ENCODE assay signal across 10 cellular contexts in genomic region chr17:47615766-47616424, GRCh38. TPM values are rescaled to one million over a fixed set of nuclear protein-coding genes. Genes with fewer than 3 reads are reported as not detected.
DNase-seq lines count a peak whose midpoint lies in the region; ATAC-seq and TF ChIP-seq lines count a peak whose summit lies in the region.
"Had no signal": no experiment of that assay in that cellular context is flagged by ENCODE, and none has a peak within 500 bp of the region (broad histone marks: within the 10 kb centered on the region; RNA-seq: fewer than 3 reads in every experiment).

No MANE protein-coding gene starts in this region.

- H3K4me1 Mint-ChIP-seq in activated naive CD8-positive, alpha-beta T cell treated with anti-CD3 and anti-CD28 coated beads, Interleukin-2, amount 10 ng/mL, durations not matched to agents 7 days and 5 days: peaks cover 15% of the 10 kb centered on the region
- peaks cover 19% of the 10 kb centered on the region for H3K4me1 Mint-ChIP-seq in activated naive CD8-positive, alpha-beta T cell treated with anti-CD3 and anti-CD28 coated beads, Interleukin-2, amount 50 U/mL, for 24 hours
- peaks cover 11% of the 10 kb centered on the region for H3K4me1 Mint-ChIP-seq in activated CD8-positive, alpha-beta T cell treated with anti-CD3 and anti-CD28 coated beads, Interleukin-2, amount 10 ng/mL, durations not matched to agents 7 days and 5 days (ENCODE audit: low read depth)

- H3K9me3 ChIP-seq in right atrium auricular region: no peaks in the 10 kb centered on the region
- no peaks in the 10 kb centered on the region for H3K9me3 ChIP-seq in spleen

- POLR2A ChIA-PET in activated naive CD8-positive, alpha-beta T cell treated with anti-CD3 and anti-CD28 coated beads, Interleukin-2, amount 10 ng/mL, durations not matched to agents 7 days and 5 days (lab: Charles Lee): interaction anchor here (1.0 kb wide), 1 partner anchor 33 kb away, joined by 3 read pairs; no protein-coding TSS in a partner anchor
- POLR2A ChIA-PET in activated CD8-positive, alpha-beta T cell treated with anti-CD3 and anti-CD28 coated beads, Interleukin-2, amount 10 ng/mL, durations not matched to agents 7 days and 5 days (lab: Charles Lee): interaction anchor here (0.6 kb wide), 1 partner anchor 630 kb away, joined by 3 read pairs; no protein-coding TSS in a partner anchor

- peaks cover 62% of the 10 kb centered on the region for H3K36me3 ChIP-seq in right atrium auricular region
- peaks cover 0 to 100% (median 72%) of the 10 kb centered on the region in 6 donors for H3K36me3 ChIP-seq in spleen

- H3K27ac ChIP-seq in right atrium auricular region: no peak overlapping the region
- peak overlapping the region in 1 of 8 donors; percentile 26 for H3K27ac ChIP-seq in spleen

- no peak for DNase-seq in activated naive CD8-positive, alpha-beta T cell treated with anti-CD3 and anti-CD28 coated beads, Interleukin-2, amount 10 ng/mL, durations not matched to agents 7 days and 5 days
- no peak for DNase-seq in activated naive CD8-positive, alpha-beta T cell treated with anti-CD3 and anti-CD28 coated beads, Interleukin-2, amount 50 U/mL, for 24 hours
- DNase-seq in NCI-H1930 (lab: John Stamatoyannopoulos, UW): peak; percentile 16 to 42
- DNase-seq in activated CD8-positive, alpha-beta T cell treated with anti-CD3 and anti-CD28 coated beads, Interleukin-2, amount 10 ng/mL, durations not matched to agents 7 days and 5 days: no peak
- no peak for DNase-seq in right atrium auricular region (ENCODE audit: low spot score)
- DNase-seq in spleen: no peak
- DNase-seq in stimulated activated CD8-positive, alpha-beta memory T cell treated with anti-CD3 and anti-CD28 coated beads, Interleukin-4, amount 100 ng/mL, for 48 hours: no peak

- H3K4me3 Mint-ChIP-seq in activated naive CD8-positive, alpha-beta T cell treated with anti-CD3 and anti-CD28 coated beads, Interleukin-2, amount 10 ng/mL, durations not matched to agents 7 days and 5 days: no peak overlapping the region
- H3K4me3 Mint-ChIP-seq in activated naive CD8-positive, alpha-beta T cell treated with anti-CD3 and anti-CD28 coated beads, Interleukin-2, amount 50 U/mL, for 24 hours: no peak overlapping the region
- no peak overlapping the region for H3K4me3 Mint-ChIP-seq in activated CD8-positive, alpha-beta T cell treated with anti-CD3 and anti-CD28 coated beads, Interleukin-2, amount 10 ng/mL, durations not matched to agents 7 days and 5 days
- H3K4me3 Mint-ChIP-seq: dendritic cell treated with granulocyte-macrophage colony-stimulating factor and Interleukin-4, amounts not matched to agents 40 ng/mL and 50 ng/mL, for 4 days; stimulated activated naive CD8-positive, alpha-beta T cell treated with anti-CD3 and anti-CD28 coated beads, Interleukin-15, amount 100 ng/mL, for 72 hours had no signal

- H3K27ac Mint-ChIP-seq in activated naive CD8-positive, alpha-beta T cell treated with anti-CD3 and anti-CD28 coated beads, Interleukin-2, amount 10 ng/mL, durations not matched to agents 7 days and 5 days: peak overlapping the region; percentile 26
- no peak overlapping the region for H3K27ac Mint-ChIP-seq in activated naive CD8-positive, alpha-beta T cell treated with anti-CD3 and anti-CD28 coated beads, Interleukin-2, amount 50 U/mL, for 24 hours
- H3K27ac Mint-ChIP-seq in activated CD8-positive, alpha-beta T cell treated with anti-CD3 and anti-CD28 coated beads, Interleukin-2, amount 10 ng/mL, durations not matched to agents 7 days and 5 days: no peak overlapping the region
- H3K27ac Mint-ChIP-seq: dendritic cell treated with granulocyte-macrophage colony-stimulating factor and Interleukin-4, amounts not matched to agents 40 ng/mL and 50 ng/mL, for 4 days; stimulated activated naive CD8-positive, alpha-beta T cell treated with anti-CD3 and anti-CD28 coated beads, Interleukin-15, amount 100 ng/mL, for 72 hours had no signal

- no peak overlapping the region for H3K4me3 ChIP-seq in right atrium auricular region
- no peak overlapping the region for H3K4me3 ChIP-seq in spleen

- H3K27me3 ChIP-seq in right atrium auricular region (no peaks in the 10 kb centered on the region), spleen (replicated peaks in 1 of 7) (no peaks in the 10 kb centered on the region)

- peaks cover 0 to 5% of the 10 kb centered on the region in 2 donors for H3K4me1 ChIP-seq in right atrium auricular region
- H3K4me1 ChIP-seq in spleen: peaks cover 0 to 8% (median 2%) of the 10 kb centered on the region in 6 donors

- intact Hi-C loops in spleen (cut with DNase I; ENCODE audit: low total_unique reads): loop anchor here (10.0 kb wide), 2 partner anchors 251 to 391 kb away; no protein-coding TSS in a partner anchor

- peaks cover 26% of the 10 kb centered on the region for H3K36me3 Mint-ChIP-seq in activated naive CD8-positive, alpha-beta T cell treated with anti-CD3 and anti-CD28 coated beads, Interleukin-2, amount 10 ng/mL, durations not matched to agents 7 days and 5 days
- peaks cover 40% of the 10 kb centered on the region for H3K36me3 Mint-ChIP-seq in activated naive CD8-positive, alpha-beta T cell treated with anti-CD3 and anti-CD28 coated beads, Interleukin-2, amount 50 U/mL, for 24 hours (ENCODE audit: low read depth)
- peaks cover 42% of the 10 kb centered on the region for H3K36me3 Mint-ChIP-seq in activated CD8-positive, alpha-beta T cell treated with anti-CD3 and anti-CD28 coated beads, Interleukin-2, amount 10 ng/mL, durations not matched to agents 7 days and 5 days (ENCODE audit: low read depth)

- no peak for ATAC-seq in activated naive CD8-positive, alpha-beta T cell treated with anti-CD3 and anti-CD28 coated beads, Interleukin-2, amount 10 ng/mL, durations not matched to agents 7 days and 5 days (ENCODE audit: low read depth)
- ATAC-seq in activated naive CD8-positive, alpha-beta T cell treated with anti-CD3 and anti-CD28 coated beads, Interleukin-2, amount 50 U/mL, for 24 hours: no peak
- ATAC-seq in activated CD8-positive, alpha-beta T cell treated with anti-CD3 and anti-CD28 coated beads, Interleukin-2, amount 10 ng/mL, durations not matched to agents 7 days and 5 days: peak; percentile 42
- ATAC-seq in GM21717 (IDR thresholded peaks at IDR 0.05; ENCODE audit: unreplicated experiment): no peak
- ATAC-seq: stimulated activated naive CD8-positive, alpha-beta T cell treated with anti-CD3 and anti-CD28 coated beads, Interleukin-15, amount 100 ng/mL, for 72 hours had no signal

- H3K27me3 Mint-ChIP-seq in activated naive CD8-positive, alpha-beta T cell treated with anti-CD3 and anti-CD28 coated beads, Interleukin-2, amount 10 ng/mL, durations not matched to agents 7 days and 5 days: no peaks in the 10 kb centered on the region
- no peaks in the 10 kb centered on the region for H3K27me3 Mint-ChIP-seq in activated naive CD8-positive, alpha-beta T cell treated with anti-CD3 and anti-CD28 coated beads, Interleukin-2, amount 50 U/mL, for 24 hours
- no peaks in the 10 kb centered on the region for H3K27me3 Mint-ChIP-seq in activated CD8-positive, alpha-beta T cell treated with anti-CD3 and anti-CD28 coated beads, Interleukin-2, amount 10 ng/mL, durations not matched to agents 7 days and 5 days (ENCODE audit: low read depth)
- H3K27me3 Mint-ChIP-seq: dendritic cell treated with granulocyte-macrophage colony-stimulating factor and Interleukin-4, amounts not matched to agents 40 ng/mL and 50 ng/mL, for 4 days; stimulated activated naive CD8-positive, alpha-beta T cell treated with anti-CD3 and anti-CD28 coated beads, Interleukin-15, amount 100 ng/mL, for 72 hours had no signal

- no peak for TF ChIP-seq POLR2A in spleen (IDR thresholded peaks at IDR 0.05)

- no peaks in the 10 kb centered on the region for H3K9me3 Mint-ChIP-seq in activated naive CD8-positive, alpha-beta T cell treated with anti-CD3 and anti-CD28 coated beads, Interleukin-2, amount 10 ng/mL, durations not matched to agents 7 days and 5 days
- no peaks in the 10 kb centered on the region for H3K9me3 Mint-ChIP-seq in activated naive CD8-positive, alpha-beta T cell treated with anti-CD3 and anti-CD28 coated beads, Interleukin-2, amount 50 U/mL, for 24 hours
- no peaks in the 10 kb centered on the region for H3K9me3 Mint-ChIP-seq in activated CD8-positive, alpha-beta T cell treated with anti-CD3 and anti-CD28 coated beads, Interleukin-2, amount 10 ng/mL, durations not matched to agents 7 days and 5 days (ENCODE audit: insufficient read depth)
- H3K9me3 Mint-ChIP-seq: dendritic cell treated with granulocyte-macrophage colony-stimulating factor and Interleukin-4, amounts not matched to agents 40 ng/mL and 50 ng/mL, for 4 days; stimulated activated naive CD8-positive, alpha-beta T cell treated with anti-CD3 and anti-CD28 coated beads, Interleukin-15, amount 100 ng/mL, for 72 hours had no signal

- peak; percentile 52 to 78 for TF ChIP-seq CTCF in right atrium auricular region (IDR thresholded peaks at IDR 0.05)
- TF ChIP-seq CTCF in spleen (IDR thresholded peaks at IDR 0.05 in 8 of 11, conservative IDR thresholded peaks at IDR 0.05 in 3 of 11): peak; percentile 67 to 89 (median 77)

- CTCF ChIA-PET in activated CD8-positive, alpha-beta T cell treated with anti-CD3 and anti-CD28 coated beads, Interleukin-2, amount 10 ng/mL, durations not matched to agents 7 days and 5 days (lab: Charles Lee): interaction anchor here (0.6 to 3.7 kb wide), 36 partner anchors 8 to 453 kb away, joined by 3 to 35 read pairs (median 3); partner anchors contain the start of genes EFCAB13 and KPNB1

- 73 to 83% (median 77%) methylated on average over 8 of the region's 8 CpGs for WGBS in spleen, 5 donors

RNA-seq across cellular contexts. Expression of gene KPNB1, which starts 33.8 kb away (rescaled TPM):
- 100 to 1,000 TPM; 335 TPM for total RNA-seq in activated naive CD8-positive, alpha-beta T cell treated with anti-CD3 and anti-CD28 coated beads, Interleukin-2, amount 10 ng/mL, durations not matched to agents 7 days and 5 days
- 100 to 1,000 TPM; 413 to 427 TPM for total RNA-seq in activated CD8-positive, alpha-beta T cell treated with anti-CD3 and anti-CD28 coated beads, Interleukin-2, amount 10 ng/mL, durations not matched to agents 7 days and 5 days
- 100 to 1,000 TPM in 1 of 2 donors, 10 to 100 TPM in 1; 91.4 to 102 TPM for total RNA-seq in right atrium auricular region
- total RNA-seq in spleen: 100 to 1,000 TPM; 232 to 331 (median 259) TPM
- 10 to 100 TPM; 37.0 to 56.7 (median 49.0) TPM for polyA plus RNA-seq in spleen

Comparison
In these comparisons a context has a peak if more than half of its experiments do, and no peak if none do; other contexts are left out.
1. DNase-seq: peak in NCI-H1930 (2 of 2); none in activated naive CD8-positive, alpha-beta T cell treated with anti-CD3 and anti-CD28 coated beads, Interleukin-2, amount 10 ng/mL, durations not matched to agents 7 days and 5 days (single experiment), activated naive CD8-positive, alpha-beta T cell treated with anti-CD3 and anti-CD28 coated beads, Interleukin-2, amount 50 U/mL, for 24 hours (single experiment), activated CD8-positive, alpha-beta T cell treated with anti-CD3 and anti-CD28 coated beads, Interleukin-2, amount 10 ng/mL, durations not matched to agents 7 days and 5 days (single experiment), right atrium auricular region (single experiment), spleen (single experiment) and stimulated activated CD8-positive, alpha-beta memory T cell treated with anti-CD3 and anti-CD28 coated beads, Interleukin-4, amount 100 ng/mL, for 48 hours (single experiment).